ENCODE assay signal across 15 cellular contexts in the genomic region with DNA sequence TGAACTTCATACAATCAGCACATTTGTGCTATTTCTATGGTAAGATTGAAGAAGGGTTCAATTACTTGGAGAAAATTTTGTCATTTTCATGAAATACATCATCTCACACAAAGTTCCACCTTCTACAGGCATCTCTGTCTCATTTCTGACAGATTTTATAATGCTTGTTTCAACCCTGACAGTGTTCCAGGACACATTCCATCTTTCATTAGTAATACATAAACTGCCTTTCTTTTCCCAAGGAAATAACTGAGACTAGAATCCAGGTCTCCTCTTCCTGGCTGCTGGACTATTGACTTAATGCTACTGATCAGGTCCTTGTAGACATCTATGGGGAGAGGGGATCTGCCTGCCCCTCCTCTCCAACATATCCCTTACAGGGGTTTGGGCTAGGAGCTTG.
DNase-seq lines count a peak whose midpoint lies in the region; ATAC-seq and TF ChIP-seq lines count a peak whose summit lies in the region.
"Had no signal": no experiment of that assay in that cellular context is flagged by ENCODE, and none has a peak within 500 bp of the region (broad histone marks: within the 10 kb centered on the region; RNA-seq: fewer than 3 reads in every experiment).

No MANE protein-coding gene starts in this region.

- no peak for TF ChIP-seq RAD21 in SK-N-SH (IDR thresholded peaks at IDR 0.05; ENCODE audit: low read length)

- H3K4me3 ChIP-seq in SK-N-SH (ENCODE audit: low read depth in 2 of 2, low read length in 1 of 2) (0 out of 4 replicates have a peak overlapping the region, but pooled peaks of 1 of the 2 experiments have one; percentile 9), fibroblast of the aortic adventitia (ENCODE audit: low read depth, low read length) (no peak overlapping the region), smooth muscle cell (no peak overlapping the region)
- H3K4me3 ChIP-seq: GM23338, K562 had no signal

- peaks cover 0 to 23% of the 10 kb centered on the region in 2 experiments; a peak in 3 of 4 replicates for H3K4me1 ChIP-seq in SK-N-SH (ENCODE audit: control insufficient read depth in 1 of 2, insufficient read depth in 2 of 2, low read depth in 1 of 2, low read length in 1 of 2)
- no peaks in the 10 kb centered on the region for H3K4me1 ChIP-seq in smooth muscle cell (ENCODE audit: low read depth)

- H3K27me3 ChIP-seq in SK-N-SH (ENCODE audit: insufficient read depth) (no peaks in the 10 kb centered on the region), smooth muscle cell (ENCODE audit: low read depth) (no peaks in the 10 kb centered on the region)

- H3K4me2 ChIP-seq in SK-N-SH (peak overlapping the region; percentile 66), smooth muscle cell (peak overlapping the region; percentile 41)
- H3K4me2 ChIP-seq: GM23338 had no signal

- TF ChIP-seq EP300 in SK-N-SH (IDR thresholded peaks at IDR 0.05; ENCODE audit: borderline replicate concordance in 1 of 2, low read depth in 1 of 2, low read length in 1 of 2) = no peak

- H3K79me2 ChIP-seq in SK-N-SH (ENCODE audit: insufficient read depth) = no peaks in the 10 kb centered on the region
- H3K79me2 ChIP-seq in smooth muscle cell (ENCODE audit: low read depth) = no peaks in the 10 kb centered on the region

- peak overlapping the region in 1 of 2 experiments; percentile 91; a peak in 2 of 4 replicates for H3K27ac ChIP-seq in SK-N-SH (ENCODE audit: low read depth in 2 of 2, low read length in 1 of 2)
- H3K27ac ChIP-seq in smooth muscle cell (ENCODE audit: low read depth) = peak overlapping the region; percentile 78

- ATAC-seq in GM19324 (IDR thresholded peaks at IDR 0.05; ENCODE audit: low FRiP score, unreplicated experiment) = no peak
- ATAC-seq: GM23338, K562 had no signal

- H3K36me3 ChIP-seq in SK-N-SH (replicated peaks in 1 of 2; ENCODE audit: control insufficient read depth in 1 of 2, insufficient read depth in 2 of 2, low read length in 1 of 2) = no peaks in the 10 kb centered on the region
- no peaks in the 10 kb centered on the region for H3K36me3 ChIP-seq in smooth muscle cell (ENCODE audit: low read depth)

- no peak for TF ChIP-seq CTCF in SK-N-SH (IDR thresholded peaks at IDR 0.05)
- TF ChIP-seq CTCF in fibroblast of the aortic adventitia (IDR thresholded peaks at IDR 0.05; ENCODE audit: insufficient read depth, low read length) = no peak
- no peak for TF ChIP-seq CTCF in smooth muscle cell (IDR thresholded peaks at IDR 0.05; ENCODE audit: borderline replicate concordance, insufficient read depth, poor library complexity, severe bottlenecking)

- H4K20me1 ChIP-seq in SK-N-SH (ENCODE audit: insufficient read depth) (no peaks in the 10 kb centered on the region), smooth muscle cell (ENCODE audit: low read depth) (no peaks in the 10 kb centered on the region)

- POLR2A ChIA-PET in SK-N-SH (lab: Yijun Ruan, JAX) = no interaction called here

- DNase-seq in ELR (ENCODE audit: low read depth) (peak; percentile 20), SK-N-SH (no peak), fibroblast of the aortic adventitia (ENCODE audit: low read depth) (peak; percentile 8), smooth muscle cell (lab: John Stamatoyannopoulos, UW; ENCODE audit: unreplicated experiment) (no peak), LoVo (ENCODE audit: low spot score) (no peak)
- no peak for DNase-seq in NK-92 treated with Interleukin-12 subunit alpha and Interleukin-12 subunit beta, amount 100 ng/mL, for 24 hours (lab: John Stamatoyannopoulos, UW)
- DNase-seq: COR-L47, NCI-H1048, NCI-H1436 treated with DMSO at 0.1 percent for 48 hours, NCI-H2029 treated with DMSO at 0.1 percent for 48 hours, NCI-H2171 treated with DMSO at 0.1 percent for 48 hours, NCI-H446 treated with DMSO at 0.1 percent for 48 hours had no signal

- H3K9me2 ChIP-seq in SK-N-SH = no peaks in the 10 kb centered on the region

- H3K9me3 ChIP-seq in SK-N-SH (no peaks in the 10 kb centered on the region), smooth muscle cell (replicated peaks; ENCODE audit: low read depth) (no peaks in the 10 kb centered on the region)

- peak overlapping the region; percentile 17; the same call in 1 of the 2 replicates for H2AFZ ChIP-seq in SK-N-SH (ENCODE audit: low read depth)
- no peak overlapping the region for H2AFZ ChIP-seq in smooth muscle cell (ENCODE audit: low read depth)
- H2AFZ ChIP-seq: GM23338 had no signal

- H3F3A ChIP-seq in SK-N-SH (replicated peaks; ENCODE audit: insufficient read depth) = peaks cover 14% of the 10 kb centered on the region
- H3F3A ChIP-seq in smooth muscle cell (ENCODE audit: low read depth) = no peaks in the 10 kb centered on the region

- CTCF ChIA-PET in SK-N-SH (lab: Yijun Ruan, JAX) = no interaction called here

- H3K9ac ChIP-seq in SK-N-SH = peak overlapping the region; percentile 64; the same call in 1 of the 2 replicates
- peak overlapping the region; percentile 57 for H3K9ac ChIP-seq in smooth muscle cell (ENCODE audit: low read depth)

TF ChIP-seq in SK-N-SH, 30 proteins besides CTCF, POLR2A, EP300 and RAD21:
- TF ChIP-seq SIN3A (IDR thresholded peaks at IDR 0.05; ENCODE audit: borderline replicate concordance, low read depth, low read length) = no peak
- TF ChIP-seq ELF1 (IDR thresholded peaks at IDR 0.05) = no peak
- no peak for TF ChIP-seq EZH2phosphoT487 (IDR thresholded peaks at IDR 0.05; ENCODE audit: borderline replicate concordance, low read depth)
- TF ChIP-seq, protein P1, sequence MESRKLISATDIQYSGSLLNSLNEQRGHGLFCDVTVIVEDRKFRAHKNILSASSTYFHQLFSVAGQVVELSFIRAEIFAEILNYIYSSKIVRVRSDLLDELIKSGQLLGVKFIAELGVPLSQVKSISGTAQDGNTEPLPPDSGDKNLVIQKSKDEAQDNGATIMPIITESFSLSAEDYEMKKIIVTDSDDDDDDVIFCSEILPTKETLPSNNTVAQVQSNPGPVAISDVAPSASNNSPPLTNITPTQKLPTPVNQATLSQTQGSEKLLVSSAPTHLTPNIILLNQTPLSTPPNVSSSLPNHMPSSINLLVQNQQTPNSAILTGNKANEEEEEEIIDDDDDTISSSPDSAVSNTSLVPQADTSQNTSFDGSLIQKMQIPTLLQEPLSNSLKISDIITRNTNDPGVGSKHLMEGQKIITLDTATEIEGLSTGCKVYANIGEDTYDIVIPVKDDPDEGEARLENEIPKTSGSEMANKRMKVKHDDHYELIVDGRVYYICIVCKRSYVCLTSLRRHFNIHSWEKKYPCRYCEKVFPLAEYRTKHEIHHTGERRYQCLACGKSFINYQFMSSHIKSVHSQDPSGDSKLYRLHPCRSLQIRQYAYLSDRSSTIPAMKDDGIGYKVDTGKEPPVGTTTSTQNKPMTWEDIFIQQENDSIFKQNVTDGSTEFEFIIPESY (IDR thresholded peaks at IDR 0.05; ENCODE audit: borderline replicate concordance, low read depth) = no peak
- TF ChIP-seq, protein P2, sequence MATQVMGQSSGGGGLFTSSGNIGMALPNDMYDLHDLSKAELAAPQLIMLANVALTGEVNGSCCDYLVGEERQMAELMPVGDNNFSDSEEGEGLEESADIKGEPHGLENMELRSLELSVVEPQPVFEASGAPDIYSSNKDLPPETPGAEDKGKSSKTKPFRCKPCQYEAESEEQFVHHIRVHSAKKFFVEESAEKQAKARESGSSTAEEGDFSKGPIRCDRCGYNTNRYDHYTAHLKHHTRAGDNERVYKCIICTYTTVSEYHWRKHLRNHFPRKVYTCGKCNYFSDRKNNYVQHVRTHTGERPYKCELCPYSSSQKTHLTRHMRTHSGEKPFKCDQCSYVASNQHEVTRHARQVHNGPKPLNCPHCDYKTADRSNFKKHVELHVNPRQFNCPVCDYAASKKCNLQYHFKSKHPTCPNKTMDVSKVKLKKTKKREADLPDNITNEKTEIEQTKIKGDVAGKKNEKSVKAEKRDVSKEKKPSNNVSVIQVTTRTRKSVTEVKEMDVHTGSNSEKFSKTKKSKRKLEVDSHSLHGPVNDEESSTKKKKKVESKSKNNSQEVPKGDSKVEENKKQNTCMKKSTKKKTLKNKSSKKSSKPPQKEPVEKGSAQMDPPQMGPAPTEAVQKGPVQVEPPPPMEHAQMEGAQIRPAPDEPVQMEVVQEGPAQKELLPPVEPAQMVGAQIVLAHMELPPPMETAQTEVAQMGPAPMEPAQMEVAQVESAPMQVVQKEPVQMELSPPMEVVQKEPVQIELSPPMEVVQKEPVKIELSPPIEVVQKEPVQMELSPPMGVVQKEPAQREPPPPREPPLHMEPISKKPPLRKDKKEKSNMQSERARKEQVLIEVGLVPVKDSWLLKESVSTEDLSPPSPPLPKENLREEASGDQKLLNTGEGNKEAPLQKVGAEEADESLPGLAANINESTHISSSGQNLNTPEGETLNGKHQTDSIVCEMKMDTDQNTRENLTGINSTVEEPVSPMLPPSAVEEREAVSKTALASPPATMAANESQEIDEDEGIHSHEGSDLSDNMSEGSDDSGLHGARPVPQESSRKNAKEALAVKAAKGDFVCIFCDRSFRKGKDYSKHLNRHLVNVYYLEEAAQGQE (IDR thresholded peaks at IDR 0.05; ENCODE audit: low read depth, low read length) = no peak
- TF ChIP-seq FOSL2 (IDR thresholded peaks at IDR 0.05; ENCODE audit: borderline replicate concordance, low read depth) = no peak
- TF ChIP-seq, protein P3, sequence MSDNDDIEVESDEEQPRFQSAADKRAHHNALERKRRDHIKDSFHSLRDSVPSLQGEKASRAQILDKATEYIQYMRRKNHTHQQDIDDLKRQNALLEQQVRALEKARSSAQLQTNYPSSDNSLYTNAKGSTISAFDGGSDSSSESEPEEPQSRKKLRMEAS (IDR thresholded peaks at IDR 0.05; ENCODE audit: low read depth) = no peak
- TF ChIP-seq, protein P4, sequence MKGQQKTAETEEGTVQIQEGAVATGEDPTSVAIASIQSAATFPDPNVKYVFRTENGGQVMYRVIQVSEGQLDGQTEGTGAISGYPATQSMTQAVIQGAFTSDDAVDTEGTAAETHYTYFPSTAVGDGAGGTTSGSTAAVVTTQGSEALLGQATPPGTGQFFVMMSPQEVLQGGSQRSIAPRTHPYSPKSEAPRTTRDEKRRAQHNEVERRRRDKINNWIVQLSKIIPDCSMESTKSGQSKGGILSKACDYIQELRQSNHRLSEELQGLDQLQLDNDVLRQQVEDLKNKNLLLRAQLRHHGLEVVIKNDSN (IDR thresholded peaks at IDR 0.05; ENCODE audit: borderline replicate concordance, low read depth) = no peak
- TF ChIP-seq, protein P5, sequence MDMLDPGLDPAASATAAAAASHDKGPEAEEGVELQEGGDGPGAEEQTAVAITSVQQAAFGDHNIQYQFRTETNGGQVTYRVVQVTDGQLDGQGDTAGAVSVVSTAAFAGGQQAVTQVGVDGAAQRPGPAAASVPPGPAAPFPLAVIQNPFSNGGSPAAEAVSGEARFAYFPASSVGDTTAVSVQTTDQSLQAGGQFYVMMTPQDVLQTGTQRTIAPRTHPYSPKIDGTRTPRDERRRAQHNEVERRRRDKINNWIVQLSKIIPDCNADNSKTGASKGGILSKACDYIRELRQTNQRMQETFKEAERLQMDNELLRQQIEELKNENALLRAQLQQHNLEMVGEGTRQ (IDR thresholded peaks at IDR 0.05; ENCODE audit: borderline replicate concordance, low read depth, low read length) = no peak
- no peak for TF ChIP-seq FOXJ3 (CRISPR knock-in tag; IDR thresholded peaks at IDR 0.05)

Comparison
In these comparisons a context has a peak if more than half of its experiments do, and no peak if none do; other contexts are left out.
1. DNase-seq: peak in ELR (single experiment) and fibroblast of the aortic adventitia (single experiment); none in SK-N-SH (single experiment), smooth muscle cell (single experiment), LoVo (single experiment) and NK-92 treated with Interleukin-12 subunit alpha and Interleukin-12 subunit beta, amount 100 ng/mL, for 24 hours (single experiment).